In genomic region chr16:85037050-85037410, GRCh38 we compare ENCODE assay signal across 8 cellular contexts. TPM values are rescaled to one million over a fixed set of nuclear protein-coding genes. Genes with fewer than 3 reads are reported as not detected.
A peak's percentile ranks its signal among the peaks of the same experiment; 100 is the strongest.
DNase-seq lines count a peak whose midpoint lies in the region; ATAC-seq and TF ChIP-seq lines count a peak whose summit lies in the region.

No MANE protein-coding gene starts in this region.

- H3K27me3 ChIP-seq in esophagus squamous epithelium, result no peaks in the 10 kb centered on the region

- 45 to 52% methylated on average over 7 of the region's 7 CpGs for WGBS in esophagus squamous epithelium, 2 donors

- peak; percentile 69 for DNase-seq in HCEC 1CT
- DNase-seq in SHP77 (lab: John Stamatoyannopoulos, UW), result peak; percentile 89 to 97
- no peak for DNase-seq in esophagus squamous epithelium (lab: John Stamatoyannopoulos, UW)
- no peak for DNase-seq in sciatic nerve (ENCODE audit: low spot score)
- no peak for DNase-seq in HUDEP-2 (lab: John Stamatoyannopoulos, UW; ENCODE audit: unreplicated experiment in 76 of 76)
- no peak for DNase-seq in D341Med (ENCODE audit: low spot score)

- TF ChIP-seq POLR2A in esophagus squamous epithelium (IDR thresholded peaks at IDR 0.05), result no peak

- peak; percentile 49 for ATAC-seq in sciatic nerve
- ATAC-seq in GM19395 (IDR thresholded peaks at IDR 0.05; ENCODE audit: unreplicated experiment), result no peak
- ATAC-seq in HG03095 (IDR thresholded peaks at IDR 0.05; ENCODE audit: unreplicated experiment), result no peak

- no peaks in the 10 kb centered on the region for H3K9me3 ChIP-seq in esophagus squamous epithelium

- intact Hi-C loops in esophagus squamous epithelium (cut with DNase I), result no loop called here
- intact Hi-C loops in sciatic nerve (cut with DNase I), result no loop called here

- H3K27ac ChIP-seq in esophagus squamous epithelium, result peak overlapping the region; percentile 26 to 54 (median 38)

- H3K4me3 ChIP-seq in esophagus squamous epithelium, result no peak overlapping the region

- peaks cover 0 to 19% (median 0%) of the 10 kb centered on the region in 3 donors for H3K36me3 ChIP-seq in esophagus squamous epithelium

- H3K4me1 ChIP-seq in esophagus squamous epithelium, result peaks cover 0 to 28% (median 11%) of the 10 kb centered on the region in 3 donors

- no peak for TF ChIP-seq CTCF in esophagus squamous epithelium (IDR thresholded peaks at IDR 0.05)

RNA-seq across cellular contexts. Expression of gene KIAA0513, which starts 9.4 kb away (rescaled TPM):
- total RNA-seq in esophagus squamous epithelium (10 to 100 TPM in 1 of 4 donors, 1 to 10 TPM in 3; 9.0 to 11.4 (median 9.7) TPM), sciatic nerve (12.6 TPM)

RNA-seq across cellular contexts. Expression of gene ZDHHC7, which starts 25.7 kb away (rescaled TPM):
- 10 to 100 TPM; 31.2 to 41.2 (median 38.6) TPM for total RNA-seq in esophagus squamous epithelium
- total RNA-seq in sciatic nerve, result 48.8 TPM

Comparison
In these comparisons a context has a peak if more than half of its experiments do, and no peak if none do; other contexts are left out.
1. DNase-seq: peak in HCEC 1CT (single experiment) and SHP77 (2 of 2); none in esophagus squamous epithelium (single experiment), sciatic nerve (single experiment), HUDEP-2 (0 of 76) and D341Med (single experiment).